ENCODE assay signal across 8 cellular contexts in the genomic region with DNA sequence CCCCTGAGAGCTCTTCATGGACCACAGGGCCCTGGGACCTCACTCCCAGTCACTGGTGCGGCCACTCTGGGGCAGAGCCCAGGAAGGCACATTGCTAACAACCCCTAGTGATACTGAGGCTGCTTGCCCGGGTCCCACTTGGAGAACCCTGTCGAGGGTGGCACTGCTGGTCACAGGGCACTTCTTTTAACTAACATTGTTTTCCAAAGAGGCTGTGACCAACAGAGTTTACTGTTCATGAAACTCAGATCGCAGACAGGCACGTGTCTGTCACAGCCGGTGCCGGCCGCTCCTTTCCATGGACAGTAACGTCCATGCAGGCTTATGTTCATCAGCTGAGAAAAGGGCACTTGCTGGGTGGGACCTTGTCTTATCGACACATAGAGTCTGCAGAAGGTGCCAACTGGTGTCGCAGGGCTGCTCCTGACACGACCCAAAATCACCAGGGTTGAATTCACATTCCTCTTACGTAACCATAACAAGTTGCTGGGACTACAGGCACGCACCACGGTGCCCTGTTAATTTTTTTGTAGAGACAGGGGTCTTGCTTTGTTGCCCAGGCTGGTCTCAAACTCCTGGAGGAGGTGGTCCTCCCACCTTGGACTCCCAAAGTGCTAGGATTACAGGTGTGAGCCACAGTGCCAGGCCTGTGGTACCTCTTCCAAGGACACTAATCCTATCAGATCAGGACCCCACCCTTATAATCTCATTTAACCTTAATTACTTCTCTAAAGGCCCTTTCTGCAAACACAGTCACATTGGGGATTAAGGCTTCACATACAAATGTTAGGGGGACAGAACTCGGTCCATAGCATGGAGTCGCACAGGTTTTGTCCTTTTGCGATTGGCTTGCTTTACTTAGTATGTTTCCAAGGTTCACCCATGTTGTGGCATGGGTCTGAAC. TPM values are rescaled to one million over a fixed set of nuclear protein-coding genes. Genes with fewer than 3 reads are reported as not detected.
DNase-seq lines count a peak whose midpoint lies in the region; ATAC-seq and TF ChIP-seq lines count a peak whose summit lies in the region.

No MANE protein-coding gene starts in this region.

- H3K4me3 Mint-ChIP-seq in CD14-positive monocyte: peak overlapping the region; percentile 78 to 80

- peak overlapping the region; percentile 54 for H2AFZ ChIP-seq in MM.1S (ENCODE audit: low read length)
- H2AFZ ChIP-seq in neural cell (ENCODE audit: low read depth, low read length): peak overlapping the region; percentile 53

- H3K4me3 ChIP-seq in MM.1S (ENCODE audit: low read length): peak overlapping the region; percentile 67
- H3K4me3 ChIP-seq in ectodermal cell (ENCODE audit: insufficient read depth, low read depth, low read length): peak overlapping the region; percentile 84
- peak overlapping the region; percentile 93 for H3K4me3 ChIP-seq in neural cell (ENCODE audit: low read length)

- H3K9ac ChIP-seq in MM.1S (ENCODE audit: low read length) (peak overlapping the region; percentile 57; the same call in 1 of the 2 replicates), neural cell (ENCODE audit: low read length) (peak overlapping the region; percentile 66)

- ATAC-seq in GM18868 (IDR thresholded peaks at IDR 0.05; ENCODE audit: unreplicated experiment): no peak

- peak overlapping the region; percentile 87 for H3K4me2 ChIP-seq in MM.1S (ENCODE audit: low read depth, low read length)
- peak overlapping the region; percentile 71 for H3K4me2 ChIP-seq in neural cell (ENCODE audit: low read length)

- intact Hi-C loops in CD14-positive monocyte (cut with micrococcal nuclease): loop anchor here in 1 of 2 donors (5.0 kb wide), 1 partner anchor 117 kb away; the partner anchor contains the start of gene ZFPM1

- peaks cover 34% of the 10 kb centered on the region for H3K79me2 ChIP-seq in MM.1S (ENCODE audit: low read length)
- H3K79me2 ChIP-seq in neural cell (replicated peaks; ENCODE audit: insufficient read depth, low read length): peaks cover 19% of the 10 kb centered on the region

- no peaks in the 10 kb centered on the region for H3K9me3 Mint-ChIP-seq in CD14-positive monocyte

- no peaks in the 10 kb centered on the region for H3K27me3 ChIP-seq in MM.1S (replicated peaks; ENCODE audit: insufficient read depth, low read length)
- H3K27me3 ChIP-seq in ectodermal cell (ENCODE audit: control insufficient read depth, insufficient read depth, low read length, poor library complexity, severe bottlenecking): no peaks in the 10 kb centered on the region
- no peaks in the 10 kb centered on the region for H3K27me3 ChIP-seq in neural cell (ENCODE audit: insufficient read depth, low read depth, low read length)

- H3K36me3 ChIP-seq in MM.1S (replicated peaks; ENCODE audit: insufficient read depth, low read length): no peaks in the 10 kb centered on the region
- H3K36me3 ChIP-seq in ectodermal cell (ENCODE audit: control insufficient read depth, insufficient read depth, low read length): no peaks in the 10 kb centered on the region
- no peaks in the 10 kb centered on the region for H3K36me3 ChIP-seq in neural cell (ENCODE audit: insufficient read depth, low read length)

- DNase-seq in CD14-positive monocyte (ENCODE audit: low spot score) (no peak), MM.1S (no peak), dedifferentiated amniotic fluid mesenchymal stem cell (ENCODE audit: extremely low spot score) (no peak), NCI-H2081 treated with DMSO at 0.1 percent for 48 hours (lab: John Stamatoyannopoulos, UW) (no peak), germinal center (ENCODE audit: low spot score) (no peak)

- H3K9me2 ChIP-seq in MM.1S (replicated peaks; ENCODE audit: insufficient read depth, low read length) (no peaks in the 10 kb centered on the region), neural cell (ENCODE audit: insufficient read depth, low read length) (no peaks in the 10 kb centered on the region)

- H3F3A ChIP-seq in MM.1S (ENCODE audit: insufficient read depth, low read length) (no peaks in the 10 kb centered on the region), neural cell (ENCODE audit: insufficient read depth, low read length, poor library complexity, severe bottlenecking) (no peaks in the 10 kb centered on the region)

- H3K27me3 Mint-ChIP-seq in CD14-positive monocyte (ENCODE audit: low read depth in 3 of 3): peaks cover 0 to 5% (median 0%) of the 10 kb centered on the region in 3 donors

- TF ChIP-seq RAD21 in neural cell (conservative IDR thresholded peaks at IDR 0.05): no peak

- TF ChIP-seq EP300 in neural cell (conservative IDR thresholded peaks at IDR 0.05; ENCODE audit: poor library complexity, severe bottlenecking): no peak

- H3K27ac ChIP-seq in MM.1S (ENCODE audit: low read length) (no peak overlapping the region), ectodermal cell (ENCODE audit: insufficient read depth, low read depth, low read length, poor library complexity, severe bottlenecking) (no peak overlapping the region), neural cell (ENCODE audit: low read length) (no peak overlapping the region)

- H3K4me1 ChIP-seq in MM.1S (ENCODE audit: low read length) (peaks cover 9% of the 10 kb centered on the region; the same call in 1 of the 2 replicates), ectodermal cell (ENCODE audit: control insufficient read depth, insufficient read depth, low read length) (peaks cover 10% of the 10 kb centered on the region)

- H3K27ac Mint-ChIP-seq in CD14-positive monocyte: peak overlapping the region in 5 of 7 donors; percentile 6 to 83 (median 16)

- H3K36me3 Mint-ChIP-seq in CD14-positive monocyte: peaks cover 15 to 18% of the 10 kb centered on the region in 2 donors

- peaks cover 20% of the 10 kb centered on the region for H3K4me1 Mint-ChIP-seq in CD14-positive monocyte

- H3K9me3 ChIP-seq in MM.1S (replicated peaks; ENCODE audit: insufficient read depth, low read length): no peaks in the 10 kb centered on the region
- no peaks in the 10 kb centered on the region for H3K9me3 ChIP-seq in ectodermal cell (ENCODE audit: control insufficient read depth, low read length)
- H3K9me3 ChIP-seq in neural cell (ENCODE audit: low read length): no peaks in the 10 kb centered on the region

- TF ChIP-seq CTCF in CD14-positive monocyte (IDR thresholded peaks at IDR 0.05) (no peak), MM.1S (IDR thresholded peaks at IDR 0.05; ENCODE audit: low read length) (no peak), neural cell (IDR thresholded peaks at IDR 0.05; ENCODE audit: poor library complexity, severe bottlenecking) (no peak)

- WGBS in ectodermal cell, 2 experiments: 89% methylated on average over 18 of the region's 18 CpGs

- H4K20me1 ChIP-seq in MM.1S (ENCODE audit: insufficient read depth, low read length) (no peaks in the 10 kb centered on the region), neural cell (ENCODE audit: insufficient read depth) (no peaks in the 10 kb centered on the region)

TF ChIP-seq in neural cell, 6 proteins besides CTCF, POLR2A, EP300 and RAD21:
- no peak for TF ChIP-seq EZH2 (IDR thresholded peaks at IDR 0.05; ENCODE audit: borderline replicate concordance, insufficient read depth, low read length, poor library complexity, severe bottlenecking)

RNA-seq across cellular contexts. Expression of gene ZC3H18, which starts 1.2 kb away (rescaled TPM):
- 1 to 10 TPM; 5.5 to 6.8 TPM for polyA plus RNA-seq in CD14-positive monocyte
- polyA plus RNA-seq in ectodermal cell (2013, experiment 1 of 4): 85.5 TPM
- polyA plus RNA-seq in ectodermal cell (2013, experiment 2 of 4): 76.7 TPM
- polyA plus RNA-seq in ectodermal cell (2013, experiment 3 of 4): 70.6 TPM
- 77.3 TPM for polyA plus RNA-seq in ectodermal cell (2013, experiment 4 of 4)
- 12.8 and 17.5 TPM in 2 replicates for polyA plus RNA-seq in neural cell
- 20.9 and 23.2 TPM in 2 replicates for polyA minus RNA-seq in neural cell
